ENCODE assay signal across 1 cellular context in genomic region chr5:173735691-173736090, GRCh38.
TF ChIP-seq lines count a peak whose summit lies in the region.

No MANE protein-coding gene starts in this region.

TF ChIP-seq in K562, 482 proteins besides CTCF, POLR2A, EP300 and RAD21 (continued from another document):
- TF ChIP-seq BCLAF1 (IDR thresholded peaks at IDR 0.05; ENCODE audit: borderline replicate concordance in 1 of 2, control insufficient read depth in 1 of 2, low read depth in 2 of 2, low read length in 1 of 2) (no peak), STAG1 (CRISPR knock-in tag; IDR thresholded peaks at IDR 0.05; ENCODE audit: borderline replicate concordance) (no peak), ILF3 (IDR thresholded peaks at IDR 0.05; ENCODE audit: borderline replicate concordance) (no peak), TBP (optimal IDR thresholded peaks at IDR 0.05; ENCODE audit: low read depth, low read length) (no peak)
